Comparison of ENCODE assay signal across 8 cellular contexts in genomic region chr20:63574156-63574828, GRCh38. TPM values are rescaled to one million over a fixed set of nuclear protein-coding genes. Genes with fewer than 3 reads are reported as not detected.
A peak's percentile ranks its signal among the peaks of the same experiment; 100 is the strongest.
DNase-seq lines count a peak whose midpoint lies in the region; FAIRE-seq and TF ChIP-seq lines count a peak whose summit lies in the region.

A gene with protein sequence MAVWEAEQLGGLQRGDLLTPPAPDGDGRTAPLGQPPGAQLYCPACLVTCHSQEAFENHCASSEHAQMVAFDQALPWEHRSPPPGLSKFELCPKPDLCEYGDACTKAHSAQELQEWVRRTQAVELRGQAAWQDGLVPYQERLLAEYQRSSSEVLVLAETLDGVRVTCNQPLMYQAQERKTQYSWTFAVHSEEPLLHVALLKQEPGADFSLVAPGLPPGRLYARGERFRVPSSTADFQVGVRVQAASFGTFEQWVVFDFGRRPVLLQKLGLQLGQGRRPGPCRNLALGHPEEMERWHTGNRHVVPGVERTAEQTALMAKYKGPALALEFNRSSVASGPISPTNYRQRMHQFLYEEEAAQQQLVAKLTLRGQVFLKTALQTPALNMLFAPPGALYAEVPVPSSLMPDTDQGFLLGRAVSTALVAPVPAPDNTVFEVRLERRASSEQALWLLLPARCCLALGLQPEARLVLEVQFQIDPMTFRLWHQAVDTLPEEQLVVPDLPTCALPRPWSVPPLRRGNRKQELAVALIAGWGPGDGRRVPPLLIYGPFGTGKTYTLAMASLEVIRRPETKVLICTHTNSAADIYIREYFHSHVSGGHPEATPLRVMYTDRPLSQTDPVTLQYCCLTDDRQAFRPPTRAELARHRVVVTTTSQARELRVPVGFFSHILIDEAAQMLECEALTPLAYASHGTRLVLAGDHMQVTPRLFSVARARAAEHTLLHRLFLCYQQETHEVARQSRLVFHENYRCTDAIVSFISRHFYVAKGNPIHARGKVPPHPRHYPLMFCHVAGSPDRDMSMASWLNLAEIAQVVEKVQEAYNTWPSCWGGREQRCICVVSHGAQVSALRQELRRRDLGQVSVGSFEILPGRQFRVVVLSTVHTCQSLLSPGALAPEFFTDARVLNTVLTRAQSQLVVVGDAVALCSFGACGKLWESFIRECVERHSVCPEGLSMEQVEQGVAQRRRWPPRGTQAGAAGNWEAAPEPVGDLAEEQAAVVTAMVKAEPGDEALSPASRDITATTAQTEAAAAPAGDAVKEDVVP (N-terminal part only) (minus strand): TSS chr20:63574239. CDS start chr20:63572385, 1,854 bp downstream.

- FAIRE-seq in GM18507 (lab: Jason Lieb, UNC) = no peak

- in situ Hi-C loops in brain microvascular endothelial cell (cut with HindIII; ENCODE audit: low pct_ligation_motif_present, low sequenced_read_pairs) = no loop called here

- peak; percentile 84 for DNase-seq in A673 (ENCODE audit: low spot score)
- DNase-seq in GM18507 (ENCODE audit: extremely low spot score, insufficient read length, low read depth) = peak; percentile 46
- DNase-seq in NAMALWA (ENCODE audit: low spot score) = peak; percentile 71
- DNase-seq in T1000 (lab: John Stamatoyannopoulos, UW) = peak; percentile 36
- peak; percentile 61 for DNase-seq in brain microvascular endothelial cell
- no peak for DNase-seq in DMS153 (lab: John Stamatoyannopoulos, UW)

- intact Hi-C loops in A673 (cut with micrococcal nuclease; ENCODE audit: unreplicated experiment) = no loop called here

- H3K27me3 ChIP-seq in A673 (replicated peaks; ENCODE audit: insufficient read depth, low read depth, low read length, poor library complexity) = no peaks in the 10 kb centered on the region
- no peaks in the 10 kb centered on the region for H3K27me3 ChIP-seq in brain microvascular endothelial cell (replicated peaks)
- peaks cover 7% of the 10 kb centered on the region; the same call in 1 of the 2 replicates for H3K27me3 ChIP-seq in iPS-20b (ENCODE audit: insufficient read depth, low read length)

- POLR2A ChIA-PET in A673 (lab: Charles Lee; ENCODE audit: low non-redundant PET) = interaction anchor here (0.5 to 0.7 kb wide), 3 partner anchors 33 to 122 kb away, joined by 3 to 4 read pairs (median 3); partner anchors contain the start of gene TNFRSF6B

- H3K36me3 ChIP-seq in A673 (ENCODE audit: insufficient read depth, low read length, poor library complexity, severe bottlenecking) = no peaks in the 10 kb centered on the region
- no peaks in the 10 kb centered on the region for H3K36me3 ChIP-seq in brain microvascular endothelial cell (replicated peaks)
- no peaks in the 10 kb centered on the region for H3K36me3 ChIP-seq in iPS-20b (ENCODE audit: insufficient read depth, low read depth, low read length)

- no TSS peak for BruUV-seq in A673 (replicated peaks; lab: Mats Ljungman, UMichigan)

- H3K9ac ChIP-seq in iPS-20b (ENCODE audit: low read depth, low read length) = peak within 1 kb of the TSS; percentile 61; the same call in 1 of the 2 replicates

- peak within 1 kb of the TSS; percentile 68 for H3K4me3 ChIP-seq in A673 (ENCODE audit: low read depth, low read length, poor library complexity, severe bottlenecking)
- H3K4me3 ChIP-seq in brain microvascular endothelial cell (ENCODE audit: low read depth, low read length) = peak within 1 kb of the TSS; percentile 75
- H3K4me3 ChIP-seq in iPS-20b (ENCODE audit: low read length) = peak within 1 kb of the TSS; percentile 71
- peak within 1 kb of the TSS; percentile 58 to 95 (median 84) for H3K4me3 ChIP-seq in skin epidermis

- H3K4me1 ChIP-seq in A673 (ENCODE audit: insufficient read depth, low read length, poor library complexity, severe bottlenecking) = peaks cover 5% of the 10 kb centered on the region
- no peaks in the 10 kb centered on the region for H3K4me1 ChIP-seq in iPS-20b (ENCODE audit: insufficient read depth, low read length)

- H3K27ac ChIP-seq in A673 (ENCODE audit: low read depth, low read length, poor library complexity, severe bottlenecking) = peak within 1 kb of the TSS; percentile 70
- peak within 1 kb of the TSS; percentile 42 for H3K27ac ChIP-seq in brain microvascular endothelial cell
- no peak within 1 kb of the TSS for H3K27ac ChIP-seq in iPS-20b (ENCODE audit: low read length)
- H3K27ac ChIP-seq in skin epidermis = peak within 1 kb of the TSS; percentile 87 to 98 (median 94)

- CTCF ChIA-PET in A673 (lab: Charles Lee) = interaction anchor here (1.0 kb wide), 1 partner anchor 36 kb away, joined by 3 read pairs; no protein-coding TSS in a partner anchor

- no peak for TF ChIP-seq CTCF in A673 (conservative IDR thresholded peaks at IDR 0.05; ENCODE audit: low read depth, low read length)
- TF ChIP-seq CTCF in brain microvascular endothelial cell (IDR thresholded peaks at IDR 0.05; ENCODE audit: low read depth, low read length, missing control alignments) = no peak

- H3K9me3 ChIP-seq in A673 (ENCODE audit: low read depth, low read length, poor library complexity, severe bottlenecking) (no peaks in the 10 kb centered on the region), iPS-20b (ENCODE audit: insufficient read depth, low read depth, low read length) (no peaks in the 10 kb centered on the region)

RNA-seq across cellular contexts. Expression of the gene that starts here (rescaled TPM):
- total RNA-seq in A673 (2021) = 21.0 and 27.2 TPM in 2 replicates
